Comparison of ENCODE assay signal across 1 cellular context in the genomic region with DNA sequence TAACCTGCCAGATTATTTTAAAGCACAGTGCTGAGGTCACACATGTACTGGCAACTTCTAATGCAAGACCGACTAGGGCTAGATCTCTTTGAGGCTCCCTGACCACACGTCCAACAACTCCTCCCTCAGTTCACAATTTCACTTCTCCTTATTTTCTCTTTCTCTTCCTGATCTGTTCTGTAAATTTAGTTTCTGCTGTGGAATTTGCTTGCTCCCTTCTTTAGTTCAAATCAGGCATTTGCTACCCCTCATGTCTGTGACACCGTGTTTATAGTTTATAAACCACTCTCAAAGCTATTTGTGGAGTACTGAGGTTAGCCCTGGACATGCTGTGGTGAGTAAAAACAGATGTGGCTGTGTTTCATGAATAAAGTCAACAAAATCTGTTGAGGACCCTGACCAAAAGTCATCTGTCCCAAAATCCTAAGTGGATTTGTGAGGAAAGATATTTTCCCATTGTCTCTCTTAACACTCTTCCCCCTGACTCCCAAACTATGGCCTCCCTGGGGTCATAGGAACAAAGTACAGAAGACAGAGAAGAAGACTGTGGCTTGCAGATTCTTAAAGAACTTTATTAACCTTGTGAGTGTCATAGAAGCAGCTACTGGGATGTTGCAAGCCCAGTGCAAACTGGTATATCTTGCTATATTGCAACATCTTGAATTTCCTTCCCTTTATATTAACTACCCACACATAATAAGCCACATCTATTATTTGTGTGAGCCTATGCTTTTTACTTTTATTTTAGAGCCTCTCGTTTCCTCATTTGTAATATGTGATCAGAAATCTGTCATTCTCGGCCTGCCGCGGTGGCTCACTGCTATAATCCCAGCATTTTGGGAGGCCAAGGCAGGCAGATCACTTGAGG.
TF ChIP-seq lines count a peak whose summit lies in the region.

No MANE protein-coding gene starts in this region.

TF ChIP-seq in liver, 16 proteins besides CTCF, POLR2A, EP300 and RAD21 (continued from another document):
- TF ChIP-seq, protein P1, sequence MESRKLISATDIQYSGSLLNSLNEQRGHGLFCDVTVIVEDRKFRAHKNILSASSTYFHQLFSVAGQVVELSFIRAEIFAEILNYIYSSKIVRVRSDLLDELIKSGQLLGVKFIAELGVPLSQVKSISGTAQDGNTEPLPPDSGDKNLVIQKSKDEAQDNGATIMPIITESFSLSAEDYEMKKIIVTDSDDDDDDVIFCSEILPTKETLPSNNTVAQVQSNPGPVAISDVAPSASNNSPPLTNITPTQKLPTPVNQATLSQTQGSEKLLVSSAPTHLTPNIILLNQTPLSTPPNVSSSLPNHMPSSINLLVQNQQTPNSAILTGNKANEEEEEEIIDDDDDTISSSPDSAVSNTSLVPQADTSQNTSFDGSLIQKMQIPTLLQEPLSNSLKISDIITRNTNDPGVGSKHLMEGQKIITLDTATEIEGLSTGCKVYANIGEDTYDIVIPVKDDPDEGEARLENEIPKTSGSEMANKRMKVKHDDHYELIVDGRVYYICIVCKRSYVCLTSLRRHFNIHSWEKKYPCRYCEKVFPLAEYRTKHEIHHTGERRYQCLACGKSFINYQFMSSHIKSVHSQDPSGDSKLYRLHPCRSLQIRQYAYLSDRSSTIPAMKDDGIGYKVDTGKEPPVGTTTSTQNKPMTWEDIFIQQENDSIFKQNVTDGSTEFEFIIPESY (IDR thresholded peaks at IDR 0.05), result no peak
- TF ChIP-seq HNF4G (IDR thresholded peaks at IDR 0.05), result no peak
- no peak for TF ChIP-seq EGR1 (IDR thresholded peaks at IDR 0.05; ENCODE audit: low read depth in 2 of 2)
- no peak for TF ChIP-seq HNF4A (conservative IDR thresholded peaks at IDR 0.05)
- no peak for TF ChIP-seq FOXA2 (IDR thresholded peaks at IDR 0.05)
- no peak for TF ChIP-seq REST (IDR thresholded peaks at IDR 0.05)
- no peak for TF ChIP-seq TAF1 (conservative IDR thresholded peaks at IDR 0.05)
- TF ChIP-seq FOXA1 (IDR thresholded peaks at IDR 0.05), result no peak
- no peak for TF ChIP-seq JUND (IDR thresholded peaks at IDR 0.05)
- no peak for TF ChIP-seq GABPA (IDR thresholded peaks at IDR 0.05 in 1 of 2, conservative IDR thresholded peaks at IDR 0.05 in 1 of 2)
- no peak for TF ChIP-seq SP1 (IDR thresholded peaks at IDR 0.05)
- no peak for TF ChIP-seq RXRA (IDR thresholded peaks at IDR 0.05)
